16 cellular contexts compared by ENCODE assay signal in the genomic region with DNA sequence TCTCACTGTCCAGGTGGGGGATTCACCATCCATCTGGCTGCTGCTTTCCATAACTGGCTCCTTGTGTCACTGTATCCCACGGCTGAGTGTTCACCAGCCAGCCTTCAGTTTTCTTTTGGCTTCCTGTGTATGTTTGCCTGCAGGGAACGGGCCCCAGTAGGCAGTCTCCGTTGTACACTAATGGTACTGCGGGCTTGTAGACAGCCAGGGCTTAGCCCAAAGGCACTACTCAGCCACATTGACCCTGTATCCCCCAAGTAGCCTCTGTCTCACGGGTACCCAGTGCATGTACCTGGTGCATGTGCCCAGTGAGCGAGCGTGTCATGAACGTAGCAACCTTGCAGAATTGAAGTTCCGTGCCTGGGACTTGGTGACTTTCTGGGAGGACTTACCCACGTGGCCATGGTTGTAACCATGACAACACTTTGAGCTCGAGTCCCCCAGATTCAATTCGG. TPM values are rescaled to one million over a fixed set of nuclear protein-coding genes. Genes with fewer than 3 reads are reported as not detected.
A peak's percentile ranks its signal among the peaks of the same experiment; 100 is the strongest.
DNase-seq lines count a peak whose midpoint lies in the region; ATAC-seq, FAIRE-seq and TF ChIP-seq lines count a peak whose summit lies in the region.
"Had no signal": no experiment of that assay in that cellular context is flagged by ENCODE, and none has a peak within 500 bp of the region (broad histone marks: within the 10 kb centered on the region; RNA-seq: fewer than 3 reads in every experiment).

No MANE protein-coding gene starts in this region.

- TF ChIP-seq RAD21 in HepG2 (CRISPR knock-in tag; IDR thresholded peaks at IDR 0.05) = no peak

- POLR2A ChIA-PET in activated CD8-positive, alpha-beta T cell treated with anti-CD3 and anti-CD28 coated beads, Interleukin-2, amount 10 ng/mL, durations not matched to agents 7 days and 5 days (lab: Charles Lee) = no interaction called here
- POLR2A ChIA-PET in activated CD8-positive, alpha-beta T cell treated with anti-CD3 and anti-CD28 coated beads for 36 hours (lab: Charles Lee) = interaction anchor here (0.6 kb wide), 1 partner anchor 779 kb away, joined by 3 read pairs; no protein-coding TSS in a partner anchor
- POLR2A ChIA-PET in HepG2 (lab: Yijun Ruan, JAX) = no interaction called here

- no peak overlapping the region for H2AFZ ChIP-seq in HepG2 (ENCODE audit: low read length)
- H2AFZ ChIP-seq: hepatocyte had no signal

- WGBS in HepG2 (ENCODE audit: low lambda C conversion rate) = 48% methylated on average over 4 of the region's 12 CpGs

- H3K27me3 ChIP-seq in HepG2 (ENCODE audit: control insufficient read depth in 1 of 2, insufficient read depth in 2 of 2, low read length in 2 of 2) = no peaks in the 10 kb centered on the region
- H3K27me3 ChIP-seq: esophagus muscularis mucosa, hepatocyte, left lung had no signal

- no peak for FAIRE-seq in HepG2 (lab: Jason Lieb, UNC)

- TF ChIP-seq EP300 in HepG2 (IDR thresholded peaks at IDR 0.05; ENCODE audit: low read depth in 2 of 2, low read length in 2 of 2) (no peak), HepG2 (CRISPR knock-in tag; IDR thresholded peaks at IDR 0.05; ENCODE audit: borderline replicate concordance) (no peak)

- DNase-seq in activated CD8-positive, alpha-beta T cell treated with anti-CD3 and anti-CD28 coated beads, Interleukin-2, amount 10 ng/mL, durations not matched to agents 7 days and 5 days = no peak
- DNase-seq in activated CD8-positive, alpha-beta T cell treated with anti-CD3 and anti-CD28 coated beads for 36 hours = no peak
- DNase-seq in RPMI7951 (ENCODE audit: low read depth) (peak; percentile 75), HepG2 (ENCODE audit: low spot score) (no peak), substantia nigra (lab: John Stamatoyannopoulos, UW) (peak in 1 of 49 donors; percentile 55), cerebellar cortex (ENCODE audit: low spot score) (no peak), SW 1271 (lab: John Stamatoyannopoulos, UW) (no peak)
- DNase-seq: activated CD4-positive, CD25-positive, alpha-beta regulatory T cell; amniotic stem cell; left lung; naive thymus-derived CD8-positive, alpha-beta T cell; OCI-M1 had no signal

- no peak overlapping the region for H3K9ac ChIP-seq in HepG2 (ENCODE audit: insufficient read depth, low read depth, low read length)

- no peak for TF ChIP-seq CTCF in activated CD8-positive, alpha-beta T cell treated with anti-CD3 and anti-CD28 coated beads for 36 hours (IDR thresholded peaks at IDR 0.05)
- TF ChIP-seq CTCF in HepG2 (CRISPR knock-in tag; IDR thresholded peaks at IDR 0.05) = no peak

- in situ Hi-C loops in HepG2 (cut with HindIII; ENCODE audit: extremely low pct_ligation_motif_present, low pct_unique_long_range_greater_than_20kb) = no loop called here

- no peaks in the 10 kb centered on the region for H3K9me3 ChIP-seq in HepG2 (ENCODE audit: low read length)
- H3K9me3 ChIP-seq: esophagus muscularis mucosa, left lung had no signal

- H3K27me3 Mint-ChIP-seq in activated CD8-positive, alpha-beta T cell treated with anti-CD3 and anti-CD28 coated beads, Interleukin-2, amount 10 ng/mL, durations not matched to agents 7 days and 5 days (ENCODE audit: low read depth) = no peaks in the 10 kb centered on the region
- no peaks in the 10 kb centered on the region for H3K27me3 Mint-ChIP-seq in activated CD8-positive, alpha-beta T cell treated with anti-CD3 and anti-CD28 coated beads for 36 hours
- H3K27me3 Mint-ChIP-seq: naive thymus-derived CD8-positive, alpha-beta T cell had no signal

- no TSS peak for BruUV-seq in HepG2 (replicated peaks; lab: Mats Ljungman, UMichigan)

- peaks cover 15% of the 10 kb centered on the region for H3K79me2 ChIP-seq in HepG2 (ENCODE audit: insufficient read depth, low read length)

- peaks cover 22% of the 10 kb centered on the region; the same call in 1 of the 2 replicates for H4K20me1 ChIP-seq in HepG2 (ENCODE audit: insufficient read depth, low read length)

- peaks cover 23% of the 10 kb centered on the region for H3K4me1 ChIP-seq in HepG2 (ENCODE audit: insufficient read depth, low read length)

- peaks cover 40% of the 10 kb centered on the region for H3K4me1 Mint-ChIP-seq in activated CD8-positive, alpha-beta T cell treated with anti-CD3 and anti-CD28 coated beads, Interleukin-2, amount 10 ng/mL, durations not matched to agents 7 days and 5 days (ENCODE audit: low read depth)
- H3K4me1 Mint-ChIP-seq in activated CD8-positive, alpha-beta T cell treated with anti-CD3 and anti-CD28 coated beads for 36 hours (ENCODE audit: low read depth) = peaks cover 26% of the 10 kb centered on the region

- no peak overlapping the region for H3K4me3 ChIP-seq in HepG2 (replicated peaks in 1 of 3; ENCODE audit: insufficient read depth in 1 of 3, low read depth in 2 of 3, low read length in 3 of 3)
- H3K4me3 ChIP-seq: esophagus muscularis mucosa, hepatocyte had no signal

- H3K9me3 Mint-ChIP-seq in activated CD8-positive, alpha-beta T cell treated with anti-CD3 and anti-CD28 coated beads, Interleukin-2, amount 10 ng/mL, durations not matched to agents 7 days and 5 days (ENCODE audit: insufficient read depth) = no peaks in the 10 kb centered on the region
- no peaks in the 10 kb centered on the region for H3K9me3 Mint-ChIP-seq in activated CD8-positive, alpha-beta T cell treated with anti-CD3 and anti-CD28 coated beads for 36 hours
- H3K9me3 Mint-ChIP-seq: dendritic cell treated with granulocyte-macrophage colony-stimulating factor and Interleukin-4, amounts not matched to agents 40 ng/mL and 50 ng/mL, for 4 days; naive thymus-derived CD8-positive, alpha-beta T cell had no signal

- TF ChIP-seq POLR2A in HepG2 (IDR thresholded peaks at IDR 0.05; ENCODE audit: insufficient read depth in 1 of 2, low read depth in 2 of 2, low read length in 2 of 2) = no peak

- intact Hi-C loops in activated CD8-positive, alpha-beta T cell treated with anti-CD3 and anti-CD28 coated beads for 36 hours (cut with micrococcal nuclease) = loop anchor here (10.0 kb wide), 1 partner anchor 66 kb away; no protein-coding TSS in a partner anchor
- intact Hi-C loops in HepG2 (cut with micrococcal nuclease; ENCODE audit: unreplicated experiment) = no loop called here

- peaks cover 3 to 8% of the 10 kb centered on the region in 2 experiments; a peak in 2 of 5 replicates for H3K36me3 ChIP-seq in HepG2 (replicated peaks in 1 of 2; ENCODE audit: control insufficient read depth in 1 of 2, insufficient read depth in 2 of 2, low read length in 2 of 2)

- CTCF ChIA-PET in activated CD8-positive, alpha-beta T cell treated with anti-CD3 and anti-CD28 coated beads, Interleukin-2, amount 10 ng/mL, durations not matched to agents 7 days and 5 days (lab: Charles Lee) = interaction anchor here (1.4 to 2.8 kb wide), 4 partner anchors 9 to 198 kb away, joined by 3 to 35 read pairs (median 4); no protein-coding TSS in a partner anchor
- CTCF ChIA-PET in activated CD8-positive, alpha-beta T cell treated with anti-CD3 and anti-CD28 coated beads for 36 hours (lab: Charles Lee) = interaction anchor here (1.5 to 2.5 kb wide), 2 partner anchors 97 to 193 kb away, joined by 3 to 19 read pairs; no protein-coding TSS in a partner anchor
- CTCF ChIA-PET in HepG2 (lab: Yijun Ruan, JAX; ENCODE audit: low intra/inter-chr PET ratio, low total read pairs) = no interaction called here

- peaks cover 39% of the 10 kb centered on the region for H3K36me3 Mint-ChIP-seq in activated CD8-positive, alpha-beta T cell treated with anti-CD3 and anti-CD28 coated beads, Interleukin-2, amount 10 ng/mL, durations not matched to agents 7 days and 5 days (ENCODE audit: low read depth)
- peaks cover 33% of the 10 kb centered on the region for H3K36me3 Mint-ChIP-seq in activated CD8-positive, alpha-beta T cell treated with anti-CD3 and anti-CD28 coated beads for 36 hours (ENCODE audit: low read depth)

- peak; percentile 23 for ATAC-seq in activated CD8-positive, alpha-beta T cell treated with anti-CD3 and anti-CD28 coated beads, Interleukin-2, amount 10 ng/mL, durations not matched to agents 7 days and 5 days
- ATAC-seq in activated CD8-positive, alpha-beta T cell treated with anti-CD3 and anti-CD28 coated beads for 36 hours = no peak
- ATAC-seq in HepG2 (peak; percentile 54), GM18520 (IDR thresholded peaks at IDR 0.05; ENCODE audit: unreplicated experiment) (no peak)
- ATAC-seq: left lung had no signal

- H3K27ac ChIP-seq in HepG2 (ENCODE audit: extremely low read length, insufficient read depth, low read length) (no peak overlapping the region), substantia nigra (ENCODE audit: low read depth, low read length, poor library complexity, severe bottlenecking) (peak overlapping the region; percentile 61)
- H3K27ac ChIP-seq: hepatocyte had no signal

- H3K4me3 Mint-ChIP-seq in activated CD8-positive, alpha-beta T cell treated with anti-CD3 and anti-CD28 coated beads, Interleukin-2, amount 10 ng/mL, durations not matched to agents 7 days and 5 days = no peak overlapping the region
- H3K4me3 Mint-ChIP-seq in activated CD8-positive, alpha-beta T cell treated with anti-CD3 and anti-CD28 coated beads for 36 hours = no peak overlapping the region
- H3K4me3 Mint-ChIP-seq: dendritic cell treated with granulocyte-macrophage colony-stimulating factor and Interleukin-4, amounts not matched to agents 40 ng/mL and 50 ng/mL, for 4 days had no signal

- peak overlapping the region; percentile 66 for H3K27ac Mint-ChIP-seq in activated CD8-positive, alpha-beta T cell treated with anti-CD3 and anti-CD28 coated beads, Interleukin-2, amount 10 ng/mL, durations not matched to agents 7 days and 5 days
- no peak overlapping the region for H3K27ac Mint-ChIP-seq in activated CD8-positive, alpha-beta T cell treated with anti-CD3 and anti-CD28 coated beads for 36 hours
- H3K27ac Mint-ChIP-seq: dendritic cell treated with granulocyte-macrophage colony-stimulating factor and Interleukin-4, amounts not matched to agents 40 ng/mL and 50 ng/mL, for 4 days had no signal

- H3K4me2 ChIP-seq in HepG2 (ENCODE audit: low read depth, low read length) = no peak overlapping the region
- H3K4me2 ChIP-seq: hepatocyte had no signal

RNA-seq across cellular contexts. Expression of a gene that starts 6.1 kb away (rescaled TPM):
- total RNA-seq in activated CD8-positive, alpha-beta T cell treated with anti-CD3 and anti-CD28 coated beads, Interleukin-2, amount 10 ng/mL, durations not matched to agents 7 days and 5 days = 10 to 100 TPM; 93.0 to 97.3 TPM
- total RNA-seq in activated CD8-positive, alpha-beta T cell treated with anti-CD3 and anti-CD28 coated beads for 36 hours = 100 to 1,000 TPM; 107 to 117 TPM
- total RNA-seq in RPMI7951 (2014; rRNA removed; shearing (Covaris generic)) = 44.3 and 46.6 TPM in 2 replicates
- total RNA-seq in HepG2 (2016; rRNA removed; fragmentation: Illumina TruSeq; extraction: Trizol) = 0.87 and 1.2 TPM in 2 replicates
- total RNA-seq in HepG2 (2016; cell fraction: cytosol; rRNA removed; fragmentation: Illumina TruSeq; extraction: Trizol; ENCODE audit: low read depth) = 0.18 and 0.20 TPM in 2 replicates
- total RNA-seq in HepG2 (2016; cell fraction: insoluble cytoplasmic fraction; rRNA removed; fragmentation: Illumina TruSeq; extraction: Trizol) = 0.36 and 0.80 TPM in 2 replicates
- total RNA-seq in HepG2 (2016; cell fraction: membrane; rRNA removed; fragmentation: Illumina TruSeq; extraction: Trizol) = 0.34 and 0.37 TPM in 2 replicates
- total RNA-seq in HepG2 (2016; cell fraction: nucleus; rRNA removed; fragmentation: Illumina TruSeq; extraction: Trizol) = 0.88 and 1.3 TPM in 2 replicates
- 10.9 and 13.3 TPM in 2 replicates for polyA plus RNA-seq in HepG2 (2011; rRNA removed)
- polyA plus RNA-seq in HepG2 (2011; cell fraction: cytosol; rRNA removed) = 3.7 and 4.8 TPM in 2 replicates
- 27.2 and 51.8 TPM in 2 replicates for polyA plus RNA-seq in HepG2 (2011; cell fraction: nucleus; rRNA removed)
- 9.2 and 16.4 TPM in 2 replicates for polyA plus RNA-seq in HepG2 (2012)
- 0.06 and 0.09 TPM in 2 replicates for polyA plus RNA-seq in HepG2 (2016; cell fraction: cytosol; fragmentation: Illumina TruSeq; extraction: Trizol; ENCODE audit: low read depth)
- polyA plus RNA-seq in HepG2 (2016; cell fraction: insoluble cytoplasmic fraction; fragmentation: Illumina TruSeq; extraction: Trizol; ENCODE audit: low read depth) = 0.51 and 0.97 TPM in 2 replicates
- 0.21 and 0.44 TPM in 2 replicates for polyA plus RNA-seq in HepG2 (2016; cell fraction: membrane; fragmentation: Illumina TruSeq; extraction: Trizol; ENCODE audit: low read depth)
- polyA plus RNA-seq in HepG2 (2016; cell fraction: nucleus; fragmentation: Illumina TruSeq; extraction: Trizol; ENCODE audit: insufficient read depth, low read depth) = 1.6 and 4.3 TPM in 2 replicates
- 10.8 and 22.0 TPM in 2 replicates for polyA minus RNA-seq in HepG2 (2011; rRNA and poly(A)+ RNA removed; ENCODE audit: low replicate concordance)
- polyA minus RNA-seq in HepG2 (2011; cell fraction: cytosol; rRNA and poly(A)+ RNA removed) = 4.5 and 7.2 TPM in 2 replicates
- polyA minus RNA-seq in HepG2 (2011; cell fraction: nucleus; rRNA and poly(A)+ RNA removed) = 12.1 and 13.3 TPM in 2 replicates

Comparison
In these comparisons a context has a peak if more than half of its experiments do, and no peak if none do; other contexts are left out.
1. ATAC-seq: peak in activated CD8-positive, alpha-beta T cell treated with anti-CD3 and anti-CD28 coated beads, Interleukin-2, amount 10 ng/mL, durations not matched to agents 7 days and 5 days (single experiment) and HepG2 (single experiment); none in activated CD8-positive, alpha-beta T cell treated with anti-CD3 and anti-CD28 coated beads for 36 hours (single experiment) and GM18520 (single experiment).
2. RNA of a gene that starts 6.1 kb away (total RNA-seq): 107 to 117 TPM in activated CD8-positive, alpha-beta T cell treated with anti-CD3 and anti-CD28 coated beads for 36 hours, 93.0 to 97.3 TPM in activated CD8-positive, alpha-beta T cell treated with anti-CD3 and anti-CD28 coated beads, Interleukin-2, amount 10 ng/mL, durations not matched to agents 7 days and 5 days and 44.3 to 46.6 TPM in RPMI7951; 0.18 to 1.3 TPM in HepG2; every median in the first group is over 10 times any median in the second.